ENCODE assay signal across 18 cellular contexts in the genomic region with DNA sequence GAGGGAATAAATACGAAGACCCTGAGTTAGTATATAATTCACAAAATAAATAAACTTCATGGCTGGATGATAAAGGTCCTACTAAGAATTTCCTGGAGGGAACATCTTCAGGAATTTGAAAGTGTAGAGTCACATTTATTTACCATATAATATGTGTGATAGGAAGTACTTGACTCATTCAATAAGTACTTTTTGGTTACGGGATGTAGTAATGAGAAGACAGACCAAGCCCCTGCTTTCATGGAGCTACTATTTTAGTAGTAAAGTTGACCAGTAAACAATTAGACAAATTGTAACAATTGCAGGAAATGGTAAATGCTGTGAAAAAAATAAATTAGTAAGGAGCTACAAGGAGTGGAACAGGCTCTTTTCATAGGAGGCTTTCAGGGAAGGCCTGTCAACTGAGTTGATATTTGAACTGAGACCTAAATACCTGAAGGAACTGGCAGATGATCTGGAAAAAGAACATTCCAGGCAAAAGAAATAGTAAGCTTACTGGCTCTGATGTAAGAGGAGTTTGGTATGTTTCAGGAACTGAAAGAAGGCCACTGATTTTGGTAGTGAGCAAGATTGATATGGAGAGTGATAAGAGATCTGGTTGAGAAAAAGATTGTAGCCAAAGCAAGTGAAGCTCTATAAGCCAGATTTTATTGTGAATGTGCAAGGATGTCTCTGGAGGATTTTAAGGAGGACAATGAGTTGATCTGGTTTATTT. TPM values are rescaled to one million over a fixed set of nuclear protein-coding genes. Genes with fewer than 3 reads are reported as not detected.
DNase-seq lines count a peak whose midpoint lies in the region; ATAC-seq and TF ChIP-seq lines count a peak whose summit lies in the region.
"Had no signal": no experiment of that assay in that cellular context is flagged by ENCODE, and none has a peak within 500 bp of the region (broad histone marks: within the 10 kb centered on the region; RNA-seq: fewer than 3 reads in every experiment).

No MANE protein-coding gene starts in this region.

- ATAC-seq in SK-N-SH treated with all-trans-retinoic acid at 6 μM for 48 hours (peak; percentile 39), T-helper 17 cell (no peak), HG02798 (IDR thresholded peaks at IDR 0.05; ENCODE audit: poor library complexity, unreplicated experiment) (no peak), GM21447 (IDR thresholded peaks at IDR 0.05; ENCODE audit: unreplicated experiment) (no peak)
- ATAC-seq: esophagus mucosa, sciatic nerve had no signal

- TF ChIP-seq RAD21 in SK-N-SH (IDR thresholded peaks at IDR 0.05; ENCODE audit: low read length) = no peak

- peak overlapping the region; percentile 74 for H3K27ac Mint-ChIP-seq in T-helper 17 cell
- H3K27ac Mint-ChIP-seq in type B pancreatic cell = peak overlapping the region; percentile 75
- H3K27ac Mint-ChIP-seq: activated naive CD4-positive, alpha-beta T cell treated with anti-CD3 and anti-CD28 coated beads, Interleukin-2, amount 10 ng/mL, durations not matched to agents 7 days and 5 days had no signal

- H3K36me3 ChIP-seq in SK-N-SH (replicated peaks in 1 of 2; ENCODE audit: control insufficient read depth in 1 of 2, insufficient read depth in 2 of 2, low read length in 1 of 2) = peaks cover 20 to 26% of the 10 kb centered on the region in 2 experiments

- CTCF ChIA-PET in SK-N-SH (lab: Yijun Ruan, JAX) = interaction anchor here (1.6 to 1.8 kb wide), 3 partner anchors 27 to 216 kb away, joined by 3 to 5 read pairs (median 3); no protein-coding TSS in a partner anchor

- peaks cover 0 to 4% of the 10 kb centered on the region in 2 experiments; a peak in 2 of 4 replicates for H3K4me1 ChIP-seq in SK-N-SH (ENCODE audit: control insufficient read depth in 1 of 2, insufficient read depth in 2 of 2, low read depth in 1 of 2, low read length in 1 of 2)

- no peak for DNase-seq in SK-N-SH
- no peak for DNase-seq in T-helper 17 cell
- peak; percentile 25 for DNase-seq in fibroblast of peridontal ligament (ENCODE audit: extremely low read depth)
- no peak for DNase-seq in type B pancreatic cell (ENCODE audit: extremely low spot score, unreplicated experiment)
- DNase-seq in NCI-H748 treated with DMSO at 0.1 percent for 48 hours (lab: John Stamatoyannopoulos, UW) = no peak
- DNase-seq: 8988T; activated CD8-positive, alpha-beta memory T cell treated with anti-CD3 and anti-CD28 coated beads, Interleukin-2, amount 50 U/mL, for 4 hours; activated naive CD4-positive, alpha-beta T cell treated with anti-CD3 and anti-CD28 coated beads, Interleukin-2, amount 10 ng/mL, durations not matched to agents 7 days and 5 days; CD4-positive, alpha-beta memory T cell; GDM1; NCI-H2227 treated with DMSO at 0.1 percent for 48 hours; stimulated activated naive CD4-positive, alpha-beta T cell had no signal

- H3K9ac ChIP-seq in SK-N-SH = no peak overlapping the region

- no peak for TF ChIP-seq CTCF in SK-N-SH (IDR thresholded peaks at IDR 0.05)
- TF ChIP-seq CTCF in type B pancreatic cell (conservative IDR thresholded peaks at IDR 0.05) = no peak

- 0 out of 4 replicates have a peak overlapping the region, but pooled peaks of 1 of the 2 experiments have one; percentile 4 for H3K27ac ChIP-seq in SK-N-SH (ENCODE audit: low read depth in 2 of 2, low read length in 1 of 2)

- no peak overlapping the region for H2AFZ ChIP-seq in SK-N-SH (ENCODE audit: low read depth)

- no peak overlapping the region for H3K4me2 ChIP-seq in SK-N-SH

- H3K4me3 ChIP-seq in SK-N-SH (ENCODE audit: low read depth in 2 of 2, low read length in 1 of 2) = no peak overlapping the region
- H3K4me3 ChIP-seq: lung had no signal

- H4K20me1 ChIP-seq in SK-N-SH (ENCODE audit: insufficient read depth) = peaks cover 26% of the 10 kb centered on the region

- H3K36me3 Mint-ChIP-seq in T-helper 17 cell (ENCODE audit: low read depth) (peaks cover 6% of the 10 kb centered on the region), type B pancreatic cell (peaks cover 32% of the 10 kb centered on the region)
- H3K36me3 Mint-ChIP-seq: activated naive CD4-positive, alpha-beta T cell treated with anti-CD3 and anti-CD28 coated beads, Interleukin-2, amount 10 ng/mL, durations not matched to agents 7 days and 5 days; CD4-positive, alpha-beta memory T cell had no signal

- H3F3A ChIP-seq in SK-N-SH (replicated peaks; ENCODE audit: insufficient read depth) = peaks cover 6% of the 10 kb centered on the region

- H3K9me3 ChIP-seq in SK-N-SH (no peaks in the 10 kb centered on the region), T-helper 17 cell (ENCODE audit: control insufficient read depth, low read length, poor library complexity, severe bottlenecking) (no peaks in the 10 kb centered on the region)

- no peaks in the 10 kb centered on the region for H3K9me2 ChIP-seq in SK-N-SH

- H3K79me2 ChIP-seq in SK-N-SH (ENCODE audit: insufficient read depth) = peaks cover 91% of the 10 kb centered on the region

- H3K4me3 Mint-ChIP-seq in T-helper 17 cell (no peak overlapping the region), type B pancreatic cell (no peak overlapping the region)
- H3K4me3 Mint-ChIP-seq: activated naive CD4-positive, alpha-beta T cell treated with anti-CD3 and anti-CD28 coated beads, Interleukin-2, amount 10 ng/mL, durations not matched to agents 7 days and 5 days had no signal

- no peak for TF ChIP-seq EP300 in SK-N-SH (IDR thresholded peaks at IDR 0.05; ENCODE audit: borderline replicate concordance in 1 of 2, low read depth in 1 of 2, low read length in 1 of 2)

- no peaks in the 10 kb centered on the region for H3K27me3 Mint-ChIP-seq in T-helper 17 cell
- no peaks in the 10 kb centered on the region for H3K27me3 Mint-ChIP-seq in type B pancreatic cell
- H3K27me3 Mint-ChIP-seq: activated naive CD4-positive, alpha-beta T cell treated with anti-CD3 and anti-CD28 coated beads, Interleukin-2, amount 10 ng/mL, durations not matched to agents 7 days and 5 days; CD4-positive, alpha-beta memory T cell had no signal

- 95% methylated on average over 2 of the region's 2 CpGs for WGBS in SK-N-SH (ENCODE audit: low lambda C conversion rate)

- peaks cover 12% of the 10 kb centered on the region for H3K4me1 Mint-ChIP-seq in T-helper 17 cell
- H3K4me1 Mint-ChIP-seq in type B pancreatic cell (ENCODE audit: unreplicated experiment) = peaks cover 17% of the 10 kb centered on the region
- H3K4me1 Mint-ChIP-seq: activated naive CD4-positive, alpha-beta T cell treated with anti-CD3 and anti-CD28 coated beads, Interleukin-2, amount 10 ng/mL, durations not matched to agents 7 days and 5 days had no signal

- H3K9me3 Mint-ChIP-seq in type B pancreatic cell = peaks cover 4% of the 10 kb centered on the region
- H3K9me3 Mint-ChIP-seq: activated naive CD4-positive, alpha-beta T cell treated with anti-CD3 and anti-CD28 coated beads, Interleukin-2, amount 10 ng/mL, durations not matched to agents 7 days and 5 days; CD4-positive, alpha-beta memory T cell had no signal

- POLR2A ChIA-PET in SK-N-SH (lab: Yijun Ruan, JAX) = no interaction called here

- no peaks in the 10 kb centered on the region for H3K27me3 ChIP-seq in SK-N-SH (ENCODE audit: insufficient read depth)

TF ChIP-seq in SK-N-SH treated with all-trans-retinoic acid at 6 μM for 48 hours, 23 proteins besides CTCF, POLR2A, EP300 and RAD21 (continues in another document):
- TF ChIP-seq ZFP30 (CRISPR knock-in tag; IDR thresholded peaks at IDR 0.05) = no peak
- no peak for TF ChIP-seq PPARA (CRISPR knock-in tag; IDR thresholded peaks at IDR 0.05; ENCODE audit: borderline replicate concordance)
- no peak for TF ChIP-seq SNAI2 (CRISPR knock-in tag; IDR thresholded peaks at IDR 0.05)
- TF ChIP-seq, protein P1, sequence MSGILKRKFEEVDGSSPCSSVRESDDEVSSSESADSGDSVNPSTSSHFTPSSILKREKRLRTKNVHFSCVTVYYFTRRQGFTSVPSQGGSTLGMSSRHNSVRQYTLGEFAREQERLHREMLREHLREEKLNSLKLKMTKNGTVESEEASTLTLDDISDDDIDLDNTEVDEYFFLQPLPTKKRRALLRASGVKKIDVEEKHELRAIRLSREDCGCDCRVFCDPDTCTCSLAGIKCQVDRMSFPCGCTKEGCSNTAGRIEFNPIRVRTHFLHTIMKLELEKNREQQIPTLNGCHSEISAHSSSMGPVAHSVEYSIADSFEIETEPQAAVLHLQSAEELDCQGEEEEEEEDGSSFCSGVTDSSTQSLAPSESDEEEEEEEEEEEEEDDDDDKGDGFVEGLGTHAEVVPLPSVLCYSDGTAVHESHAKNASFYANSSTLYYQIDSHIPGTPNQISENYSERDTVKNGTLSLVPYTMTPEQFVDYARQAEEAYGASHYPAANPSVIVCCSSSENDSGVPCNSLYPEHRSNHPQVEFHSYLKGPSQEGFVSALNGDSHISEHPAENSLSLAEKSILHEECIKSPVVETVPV (CRISPR knock-in tag; IDR thresholded peaks at IDR 0.05) = no peak
- no peak for TF ChIP-seq TCF4 (CRISPR knock-in tag; IDR thresholded peaks at IDR 0.05; ENCODE audit: borderline replicate concordance)
- TF ChIP-seq ZNF70 (CRISPR knock-in tag; IDR thresholded peaks at IDR 0.05) = no peak
- TF ChIP-seq ZNF8 (CRISPR knock-in tag; IDR thresholded peaks at IDR 0.05) = no peak
- TF ChIP-seq CSDC2 (CRISPR knock-in tag; IDR thresholded peaks at IDR 0.05) = no peak

TF ChIP-seq in SK-N-SH, 30 proteins besides CTCF, POLR2A, EP300 and RAD21:
- no peak for TF ChIP-seq MEF2A (IDR thresholded peaks at IDR 0.05; ENCODE audit: borderline replicate concordance, low read depth)
- no peak for TF ChIP-seq RCOR1 (IDR thresholded peaks at IDR 0.05; ENCODE audit: low read length)
- TF ChIP-seq TEAD4 (IDR thresholded peaks at IDR 0.05; ENCODE audit: borderline replicate concordance, insufficient read depth) = no peak
- no peak for TF ChIP-seq CHD2 (IDR thresholded peaks at IDR 0.05; ENCODE audit: low read length, partially characterized antibody)
- TF ChIP-seq, protein P2, sequence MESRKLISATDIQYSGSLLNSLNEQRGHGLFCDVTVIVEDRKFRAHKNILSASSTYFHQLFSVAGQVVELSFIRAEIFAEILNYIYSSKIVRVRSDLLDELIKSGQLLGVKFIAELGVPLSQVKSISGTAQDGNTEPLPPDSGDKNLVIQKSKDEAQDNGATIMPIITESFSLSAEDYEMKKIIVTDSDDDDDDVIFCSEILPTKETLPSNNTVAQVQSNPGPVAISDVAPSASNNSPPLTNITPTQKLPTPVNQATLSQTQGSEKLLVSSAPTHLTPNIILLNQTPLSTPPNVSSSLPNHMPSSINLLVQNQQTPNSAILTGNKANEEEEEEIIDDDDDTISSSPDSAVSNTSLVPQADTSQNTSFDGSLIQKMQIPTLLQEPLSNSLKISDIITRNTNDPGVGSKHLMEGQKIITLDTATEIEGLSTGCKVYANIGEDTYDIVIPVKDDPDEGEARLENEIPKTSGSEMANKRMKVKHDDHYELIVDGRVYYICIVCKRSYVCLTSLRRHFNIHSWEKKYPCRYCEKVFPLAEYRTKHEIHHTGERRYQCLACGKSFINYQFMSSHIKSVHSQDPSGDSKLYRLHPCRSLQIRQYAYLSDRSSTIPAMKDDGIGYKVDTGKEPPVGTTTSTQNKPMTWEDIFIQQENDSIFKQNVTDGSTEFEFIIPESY (IDR thresholded peaks at IDR 0.05; ENCODE audit: borderline replicate concordance, low read depth) = no peak

RNA-seq across cellular contexts. Expression of a gene that starts 36.2 kb away (rescaled TPM):
- 5.5 and 7.3 TPM in 2 replicates for polyA plus RNA-seq in SK-N-SH (2012; rRNA removed)
- 8.2 and 9.8 TPM in 2 replicates for polyA plus RNA-seq in SK-N-SH (2012; cell fraction: cytosol; rRNA removed)
- polyA plus RNA-seq in SK-N-SH (2012; cell fraction: nucleus; rRNA removed) = 3.5 and 10.0 TPM in 2 replicates
- total RNA-seq in T-helper 17 cell = 1 to 10 TPM; 2.8 to 3.1 TPM
- total RNA-seq in type B pancreatic cell (ENCODE audit: low replicate concordance) = 27.4 and 28.5 TPM in 2 replicates
